ENCODE assay signal across 8 cellular contexts in the genomic region with DNA sequence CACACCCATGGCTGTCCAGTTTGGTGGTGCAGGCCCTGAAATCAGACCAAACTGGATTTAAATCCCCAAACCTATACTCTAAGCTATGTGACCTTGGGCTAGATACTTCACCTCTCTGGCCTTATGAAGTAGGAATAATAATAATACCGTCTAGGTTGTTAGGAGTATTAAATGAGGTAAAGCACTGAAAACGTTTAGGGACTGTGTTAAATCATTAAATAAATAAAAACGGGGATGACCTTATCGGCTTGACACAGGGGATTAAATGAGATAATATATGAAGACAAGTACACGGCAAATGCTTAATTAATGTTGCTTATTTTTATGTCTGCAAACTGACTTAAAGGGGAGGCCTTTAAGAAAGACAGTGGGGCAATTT. TPM values are rescaled to one million over a fixed set of nuclear protein-coding genes. Genes with fewer than 3 reads are reported as not detected.
DNase-seq lines count a peak whose midpoint lies in the region; ATAC-seq and TF ChIP-seq lines count a peak whose summit lies in the region.

No MANE protein-coding gene starts in this region.

- H3K79me2 ChIP-seq in SK-N-SH (ENCODE audit: insufficient read depth), result peaks cover 43% of the 10 kb centered on the region

- no peak for TF ChIP-seq CTCF in SK-N-SH (IDR thresholded peaks at IDR 0.05)
- TF ChIP-seq CTCF in kidney epithelial cell (IDR thresholded peaks at IDR 0.05; ENCODE audit: insufficient read depth, low read length, poor library complexity, severe bottlenecking), result no peak
- no peak for TF ChIP-seq CTCF in suprapubic skin (IDR thresholded peaks at IDR 0.05)

- H3K4me3 ChIP-seq in SK-N-SH (ENCODE audit: low read depth in 2 of 2, low read length in 1 of 2) (peak overlapping the region; percentile 66 to 97), adipocyte (ENCODE audit: low read length) (peak overlapping the region; percentile 100), kidney epithelial cell (ENCODE audit: low read depth, low read length) (peak overlapping the region; percentile 91), suprapubic skin (peak overlapping the region; percentile 85)

- peak overlapping the region; percentile 46 to 78; a peak in 3 of 4 replicates for H3K27ac ChIP-seq in SK-N-SH (ENCODE audit: low read depth in 2 of 2, low read length in 1 of 2)
- H3K27ac ChIP-seq in suprapubic skin, result peak overlapping the region; percentile 77

- DNase-seq in SK-N-SH (no peak), adipocyte (ENCODE audit: low read depth) (no peak), kidney epithelial cell (ENCODE audit: low read depth) (no peak), suprapubic skin (ENCODE audit: low spot score in 2 of 2) (no peak), NCI-H2227 treated with DMSO at 0.1 percent for 48 hours (lab: John Stamatoyannopoulos, UW) (no peak), G401 (ENCODE audit: low spot score) (no peak)
- no peak for DNase-seq in stimulated activated CD4-positive, alpha-beta T cell treated with anti-CD3 and anti-CD28 coated beads, Interleukin-4, amount 100 ng/mL, for 24 hours

- H4K20me1 ChIP-seq in SK-N-SH (ENCODE audit: insufficient read depth), result peaks cover 14% of the 10 kb centered on the region; the same call in 1 of the 2 replicates

- peaks cover 20% of the 10 kb centered on the region for H3F3A ChIP-seq in SK-N-SH (replicated peaks; ENCODE audit: insufficient read depth)

- POLR2A ChIA-PET in SK-N-SH (lab: Yijun Ruan, JAX), result no interaction called here

- H3K9me2 ChIP-seq in SK-N-SH, result no peaks in the 10 kb centered on the region

- in situ Hi-C loops in G401 (cut with HindIII; ENCODE audit: low sequenced_read_pairs), result no loop called here

- H3K4me1 ChIP-seq in SK-N-SH (ENCODE audit: control insufficient read depth in 1 of 2, insufficient read depth in 2 of 2, low read depth in 1 of 2, low read length in 1 of 2), result peaks cover 26 to 32% of the 10 kb centered on the region in 2 experiments
- peaks cover 11% of the 10 kb centered on the region for H3K4me1 ChIP-seq in adipocyte (ENCODE audit: control insufficient read depth, insufficient read depth, low read length)
- peaks cover 30% of the 10 kb centered on the region for H3K4me1 ChIP-seq in suprapubic skin

- H3K9me3 ChIP-seq in SK-N-SH (no peaks in the 10 kb centered on the region), adipocyte (ENCODE audit: control insufficient read depth, low read length) (no peaks in the 10 kb centered on the region), suprapubic skin (no peaks in the 10 kb centered on the region)

- WGBS in SK-N-SH (ENCODE audit: low lambda C conversion rate), result 42% methylated on average over 5 of the region's 5 CpGs
- 50% methylated on average over 5 of the region's 5 CpGs for WGBS in suprapubic skin

- no peaks in the 10 kb centered on the region for H3K36me3 ChIP-seq in SK-N-SH (replicated peaks in 1 of 2; ENCODE audit: control insufficient read depth in 1 of 2, insufficient read depth in 2 of 2, low read length in 1 of 2)
- no peaks in the 10 kb centered on the region for H3K36me3 ChIP-seq in adipocyte (ENCODE audit: control insufficient read depth, insufficient read depth, low read length, severe bottlenecking)
- no peaks in the 10 kb centered on the region for H3K36me3 ChIP-seq in kidney epithelial cell (ENCODE audit: control insufficient read depth, insufficient read depth, low read length)
- H3K36me3 ChIP-seq in suprapubic skin, result no peaks in the 10 kb centered on the region

- no peak for ATAC-seq in SK-N-SH treated with all-trans-retinoic acid at 6 μM for 48 hours

- H2AFZ ChIP-seq in SK-N-SH (ENCODE audit: low read depth), result peak overlapping the region; percentile 93

- no peak for TF ChIP-seq RAD21 in SK-N-SH (IDR thresholded peaks at IDR 0.05; ENCODE audit: low read length)

- H3K4me2 ChIP-seq in SK-N-SH, result peak overlapping the region; percentile 84

- CTCF ChIA-PET in SK-N-SH (lab: Yijun Ruan, JAX), result interaction anchor here (1.0 to 1.9 kb wide), 4 partner anchors 12 to 282 kb away, joined by 3 to 6 read pairs (median 3); no protein-coding TSS in a partner anchor

- H3K27me3 ChIP-seq in SK-N-SH (ENCODE audit: insufficient read depth) (no peaks in the 10 kb centered on the region), adipocyte (replicated peaks; ENCODE audit: control insufficient read depth, insufficient read depth, low read length) (no peaks in the 10 kb centered on the region), kidney epithelial cell (ENCODE audit: control insufficient read depth, insufficient read depth, low read length) (no peaks in the 10 kb centered on the region), suprapubic skin (no peaks in the 10 kb centered on the region)

- H3K9ac ChIP-seq in SK-N-SH (peak overlapping the region; percentile 84), adipocyte (ENCODE audit: low read length) (peak overlapping the region; percentile 94)

- no peak for TF ChIP-seq EP300 in SK-N-SH (IDR thresholded peaks at IDR 0.05; ENCODE audit: borderline replicate concordance in 1 of 2, low read depth in 1 of 2, low read length in 1 of 2)
- TF ChIP-seq EP300 in suprapubic skin (IDR thresholded peaks at IDR 0.05), result no peak

- TF ChIP-seq POLR2A in suprapubic skin (IDR thresholded peaks at IDR 0.05), result no peak

TF ChIP-seq in SK-N-SH, 30 proteins besides CTCF, POLR2A, EP300 and RAD21 (continues in another document):
- TF ChIP-seq MEF2A (IDR thresholded peaks at IDR 0.05; ENCODE audit: borderline replicate concordance, low read depth) (no peak), USF1 (IDR thresholded peaks at IDR 0.05; ENCODE audit: borderline replicate concordance, low read depth) (no peak), NRF1 (IDR thresholded peaks at IDR 0.05; ENCODE audit: low read depth, low read length) (no peak), POLR2AphosphoS5 (IDR thresholded peaks at IDR 0.05; ENCODE audit: low read depth, low read length) (no peak)
- TF ChIP-seq, protein P1, sequence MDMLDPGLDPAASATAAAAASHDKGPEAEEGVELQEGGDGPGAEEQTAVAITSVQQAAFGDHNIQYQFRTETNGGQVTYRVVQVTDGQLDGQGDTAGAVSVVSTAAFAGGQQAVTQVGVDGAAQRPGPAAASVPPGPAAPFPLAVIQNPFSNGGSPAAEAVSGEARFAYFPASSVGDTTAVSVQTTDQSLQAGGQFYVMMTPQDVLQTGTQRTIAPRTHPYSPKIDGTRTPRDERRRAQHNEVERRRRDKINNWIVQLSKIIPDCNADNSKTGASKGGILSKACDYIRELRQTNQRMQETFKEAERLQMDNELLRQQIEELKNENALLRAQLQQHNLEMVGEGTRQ (IDR thresholded peaks at IDR 0.05; ENCODE audit: borderline replicate concordance, low read depth, low read length), result no peak

TF ChIP-seq in SK-N-SH treated with all-trans-retinoic acid at 6 μM for 48 hours, 23 proteins besides CTCF, POLR2A, EP300 and RAD21:
- TF ChIP-seq GLIS3 (CRISPR knock-in tag; IDR thresholded peaks at IDR 0.05) (no peak), ZFP30 (CRISPR knock-in tag; IDR thresholded peaks at IDR 0.05) (no peak), ZNF70 (CRISPR knock-in tag; IDR thresholded peaks at IDR 0.05) (no peak)
TF ChIP-seq in SK-N-SH treated with all-trans-retinoic acid at 6 μM for 48 hours: peak in this region for 0.

RNA-seq across cellular contexts. Expression of gene STK4, which starts 0.7 kb away (rescaled TPM):
- 11.4 and 17.2 TPM in 2 replicates for polyA plus RNA-seq in SK-N-SH (2012; rRNA removed)
- 14.5 and 16.3 TPM in 2 replicates for polyA plus RNA-seq in SK-N-SH (2012; cell fraction: cytosol; rRNA removed)
- 15.2 and 23.4 TPM in 2 replicates for polyA plus RNA-seq in SK-N-SH (2012; cell fraction: nucleus; rRNA removed)
- 20.1 and 27.1 TPM in 2 replicates for total RNA-seq in kidney epithelial cell
- 10 to 100 TPM; 25.4 to 63.9 (median 33.5) TPM for total RNA-seq in suprapubic skin
- 9.3 and 11.1 TPM in 2 replicates for total RNA-seq in G401 (2014; rRNA removed; shearing (Covaris generic))

RNA-seq across cellular contexts. Expression of gene TOMM34, which starts 5.4 kb away (rescaled TPM):
- polyA plus RNA-seq in SK-N-SH (2012; rRNA removed), result 40.5 and 51.4 TPM in 2 replicates
- 38.4 and 45.5 TPM in 2 replicates for polyA plus RNA-seq in SK-N-SH (2012; cell fraction: cytosol; rRNA removed)
- 27.1 and 33.1 TPM in 2 replicates for polyA plus RNA-seq in SK-N-SH (2012; cell fraction: nucleus; rRNA removed)
- total RNA-seq in kidney epithelial cell, result 62.3 and 72.9 TPM in 2 replicates
- 10 to 100 TPM; 14.4 to 17.3 (median 15.6) TPM for total RNA-seq in suprapubic skin
- 22.7 and 42.0 TPM in 2 replicates for total RNA-seq in G401 (2014; rRNA removed; shearing (Covaris generic))

RNA-seq across cellular contexts. Expression of gene PABPC1L, which starts 55.8 kb away (rescaled TPM):
- polyA plus RNA-seq in SK-N-SH (2012; rRNA removed), result 205 and 251 TPM in 2 replicates
- polyA plus RNA-seq in SK-N-SH (2012; cell fraction: cytosol; rRNA removed), result 34.5 and 41.4 TPM in 2 replicates
- polyA plus RNA-seq in SK-N-SH (2012; cell fraction: nucleus; rRNA removed), result 1,856 and 2,057 TPM in 2 replicates
- total RNA-seq in kidney epithelial cell (15.7 and 27.2 TPM in 2 replicates), suprapubic skin (10 to 100 TPM; 11.7 to 61.1 (median 19.4) TPM)
- 3.7 and 11.4 TPM in 2 replicates for total RNA-seq in G401 (2014; rRNA removed; shearing (Covaris generic))
